Comparison of ENCODE assay signal across 15 cellular contexts in the genomic region with DNA sequence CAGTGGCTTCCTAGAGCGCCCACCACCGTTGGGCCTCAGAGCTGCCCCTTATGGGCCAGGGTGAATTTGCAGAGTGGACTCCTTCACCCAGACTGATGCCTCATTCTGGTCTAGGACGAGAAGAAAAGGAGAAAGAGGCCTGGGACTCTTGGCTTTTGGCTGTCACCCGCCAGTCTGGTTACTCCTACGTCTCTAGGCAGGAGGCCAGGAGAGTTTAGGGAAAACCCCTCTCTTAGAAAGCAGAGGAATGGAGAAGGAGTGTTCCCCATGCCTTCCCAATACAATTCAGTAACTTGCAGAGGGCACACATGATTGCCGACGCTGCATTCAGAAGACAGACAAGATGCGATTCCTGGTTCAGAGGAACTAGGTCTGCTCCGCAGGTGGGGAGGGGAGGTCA.
DNase-seq lines count a peak whose midpoint lies in the region; ATAC-seq, FAIRE-seq and TF ChIP-seq lines count a peak whose summit lies in the region.
"Had no signal": no experiment of that assay in that cellular context is flagged by ENCODE, and none has a peak within 500 bp of the region (broad histone marks: within the 10 kb centered on the region; RNA-seq: fewer than 3 reads in every experiment).

No MANE protein-coding gene starts in this region.

- WGBS in H1 (ENCODE audit: extremely low coverage in 1 of 2, insufficient coverage in 1 of 2, insufficient read length in 1 of 2, insufficient replicate concordance in 2 of 2, low coverage in 1 of 2, low lambda C conversion rate in 2 of 2, missing lambda C conversion rate in 1 of 2), 2 experiments = 90% methylated on average over 9 of the region's 9 CpGs; no CpG with 5 or more reads in 1 of the 2 experiments

- no peak overlapping the region for H4K91ac ChIP-seq in H1 (replicated peaks; ENCODE audit: insufficient read length, low read length)

- no peak overlapping the region for H2BK120ac ChIP-seq in H1 (replicated peaks; ENCODE audit: low read depth, low read length)

- H3K36me3 ChIP-seq in BLaER1 (peaks cover 9% of the 10 kb centered on the region; the same call in 1 of the 2 replicates), H1 (ENCODE audit: control insufficient read depth in 2 of 4, insufficient read depth in 4 of 4, low read length in 3 of 4) (no peaks in the 10 kb centered on the region)
- peaks cover under 1 to 16% (median 4%) of the 10 kb centered on the region in 11 experiments; a peak in 16 of 22 replicates for H3K36me3 ChIP-seq in BLaER1 treated with 17β-estradiol and CSF1 and Interleukin-3, amounts not matched to agents 10 nM and 100 nM
- H3K36me3 ChIP-seq: BE2C had no signal

- H3K79me2 ChIP-seq in H1 (ENCODE audit: control insufficient read depth in 1 of 2, insufficient read depth in 2 of 2, low read length in 2 of 2) = no peaks in the 10 kb centered on the region

- TF ChIP-seq RAD21 in H1 (IDR thresholded peaks at IDR 0.05 in 1 of 2, conservative IDR thresholded peaks at IDR 0.05 in 1 of 2; ENCODE audit: low read depth in 2 of 2, low read length in 2 of 2) = no peak

- H2BK20ac ChIP-seq in H1 (ENCODE audit: low read length) = 0 out of 2 replicates have a peak overlapping the region, but pooled peaks have one; percentile 25

- CTCF ChIA-PET in H1 (lab: Charles Lee; ENCODE audit: partially characterized antibody) = interaction anchor here (0.8 to 4.3 kb wide), 8 partner anchors 9 to 29 kb away, joined by 3 to 41 read pairs (median 4); no protein-coding TSS in a partner anchor

- POLR2A ChIA-PET in H1 (lab: Charles Lee; ENCODE audit: partially characterized antibody) = no interaction called here

- no peak overlapping the region for H2BK15ac ChIP-seq in H1 (ENCODE audit: low read length)

- no peak for DNase-seq in H1 (ENCODE audit: low read depth in 1 of 2, low spot score in 2 of 2)
- DNase-seq in fibroblast of pulmonary artery (ENCODE audit: low read depth) = peak; percentile 83
- DNase-seq in stimulated activated CD4-positive, alpha-beta T cell treated with anti-CD3 and anti-CD28 coated beads, Interleukin-2, amount 100 ng/mL, for 24 hours = no peak
- DNase-seq: BE2C; CD8-positive, alpha-beta memory T cell; DMS53; GF-D8; GM23248; H7 had no signal

- H2AK5ac ChIP-seq in H1 (ENCODE audit: low read depth, low read length) = no peak overlapping the region

- no peak overlapping the region for H2BK5ac ChIP-seq in H1 (ENCODE audit: low read depth, low read length)

- no peak overlapping the region for H3K23ac ChIP-seq in H1 (ENCODE audit: insufficient read length)

- H3K79me1 ChIP-seq in H1 (ENCODE audit: low read depth, low read length) = no peaks in the 10 kb centered on the region; the same call in 1 of the 2 replicates

- no peak overlapping the region for H3K27ac ChIP-seq in BLaER1
- no peak overlapping the region for H3K27ac ChIP-seq in BLaER1 treated with 17β-estradiol and CSF1 and Interleukin-3, amounts not matched to agents 10 nM and 100 nM
- no peak overlapping the region for H3K27ac ChIP-seq in H1 (ENCODE audit: low read depth, low read length)
- H3K27ac ChIP-seq: A549 had no signal

- H3K4me1 ChIP-seq in BLaER1 = peaks cover 12% of the 10 kb centered on the region
- H3K4me1 ChIP-seq in BLaER1 treated with 17β-estradiol and CSF1 and Interleukin-3, amounts not matched to agents 10 nM and 100 nM = peaks cover 13 to 29% (median 18%) of the 10 kb centered on the region in 10 experiments
- peaks cover 0 to 2% (median under 1%) of the 10 kb centered on the region in 4 experiments; a peak in 2 of 7 replicates for H3K4me1 ChIP-seq in H1 (replicated peaks in 1 of 4; ENCODE audit: control insufficient read depth in 3 of 4, insufficient read depth in 4 of 4, low read length in 3 of 4)

- FAIRE-seq in H1 (lab: Jason Lieb, UNC) = no peak
- FAIRE-seq: A549, GM19239 had no signal

- H3K18ac ChIP-seq in H1 (ENCODE audit: extremely low read depth, low read length) = no peak overlapping the region

- H4K20me1 ChIP-seq in BLaER1 (no peaks in the 10 kb centered on the region), H1 (replicated peaks in 1 of 2; ENCODE audit: control insufficient read depth in 1 of 2, insufficient read depth in 2 of 2, low read length in 2 of 2) (no peaks in the 10 kb centered on the region)
- H4K20me1 ChIP-seq in BLaER1 treated with 17β-estradiol and CSF1 and Interleukin-3, amounts not matched to agents 10 nM and 100 nM = no peaks in the 10 kb centered on the region

- no peaks in the 10 kb centered on the region for H3K9me3 ChIP-seq in BLaER1
- H3K9me3 ChIP-seq in BLaER1 treated with 17β-estradiol and CSF1 and Interleukin-3, amounts not matched to agents 10 nM and 100 nM (replicated peaks in 1 of 11) = no peaks in the 10 kb centered on the region
- no peaks in the 10 kb centered on the region for H3K9me3 ChIP-seq in H1 (ENCODE audit: insufficient read depth in 2 of 2, low read depth in 1 of 2, low read length in 1 of 2)
- H3K9me3 ChIP-seq: A549, BE2C had no signal

- no peak overlapping the region for H3K4ac ChIP-seq in H1 (replicated peaks; ENCODE audit: insufficient read length, low read depth, low read length)

- ATAC-seq in GM19452 (IDR thresholded peaks at IDR 0.05; ENCODE audit: unreplicated experiment) = no peak
- ATAC-seq in GM21737 (IDR thresholded peaks at IDR 0.05; ENCODE audit: unreplicated experiment) = no peak

- TF ChIP-seq CTCF in H1 (IDR thresholded peaks at IDR 0.05; ENCODE audit: control extremely low read depth in 1 of 3, insufficient read depth in 1 of 3, low read depth in 1 of 3, low read length in 3 of 3) (no peak), fibroblast of pulmonary artery (IDR thresholded peaks at IDR 0.05; ENCODE audit: low read length, missing control alignments) (peak; percentile 1)

- H2BK12ac ChIP-seq in H1 (ENCODE audit: low read depth, low read length) = no peak overlapping the region

- no peak overlapping the region for H4K8ac ChIP-seq in H1 (ENCODE audit: extremely low read depth, insufficient read depth, low read length)

- no peak overlapping the region for H3K9ac ChIP-seq in BLaER1
- H3K9ac ChIP-seq in BLaER1 treated with 17β-estradiol and CSF1 and Interleukin-3, amounts not matched to agents 10 nM and 100 nM = no peak overlapping the region
- H3K9ac ChIP-seq in H1 (replicated peaks in 1 of 4; ENCODE audit: extremely low read depth in 1 of 4, low read depth in 3 of 4, low read length in 3 of 4) = no peak overlapping the region

- H3K14ac ChIP-seq in H1 (ENCODE audit: insufficient read length) = no peak overlapping the region

- H3K23me2 ChIP-seq in H1 (ENCODE audit: low read depth, low read length) = no peaks in the 10 kb centered on the region; the same call in 1 of the 2 replicates

- H4K5ac ChIP-seq in H1 (ENCODE audit: insufficient read length, low read depth, low read length) = no peak overlapping the region

- TF ChIP-seq EP300 in H1 (IDR thresholded peaks at IDR 0.05; ENCODE audit: borderline replicate concordance in 1 of 2, low read depth in 2 of 2, low read length in 2 of 2) = no peak

- no peak overlapping the region for H2AFZ ChIP-seq in H1 (ENCODE audit: low read length)

- H3K4me2 ChIP-seq in BLaER1 (peak overlapping the region; percentile 25; the same call in 1 of the 2 replicates), H1 (ENCODE audit: insufficient read depth in 1 of 2, low read depth in 2 of 2, low read length in 2 of 2) (no peak overlapping the region)
- H3K4me2 ChIP-seq in BLaER1 treated with 17β-estradiol and CSF1 and Interleukin-3, amounts not matched to agents 10 nM and 100 nM = peak overlapping the region in 10 of 11 experiments; percentile 8 to 60 (median 38); a peak in 16 of 22 replicates

- no peak for TF ChIP-seq POLR2A in H1 (IDR thresholded peaks at IDR 0.05; ENCODE audit: control extremely low read depth in 1 of 2, low read depth in 2 of 2, low read length in 2 of 2)

- H3K56ac ChIP-seq in H1 (replicated peaks; ENCODE audit: insufficient read length, low read depth, low read length) = no peak overlapping the region

- H3K27me3 ChIP-seq in BLaER1 = no peaks in the 10 kb centered on the region
- H3K27me3 ChIP-seq in BLaER1 treated with 17β-estradiol and CSF1 and Interleukin-3, amounts not matched to agents 10 nM and 100 nM = no peaks in the 10 kb centered on the region
- no peaks in the 10 kb centered on the region for H3K27me3 ChIP-seq in H1 (replicated peaks in 1 of 4; ENCODE audit: control insufficient read depth in 3 of 4, extremely low read depth in 1 of 4, insufficient read depth in 3 of 4, low read length in 3 of 4)
- H3K27me3 ChIP-seq: BE2C had no signal

- H3K4me3 ChIP-seq in BLaER1 (no peak overlapping the region), H1 (ENCODE audit: extremely low read depth in 1 of 4, insufficient read depth in 2 of 4, low read depth in 3 of 4, low read length in 4 of 4) (no peak overlapping the region), fibroblast of pulmonary artery (replicated peaks; ENCODE audit: low read depth, low read length) (no peak overlapping the region)
- no peak overlapping the region for H3K4me3 ChIP-seq in BLaER1 treated with 17β-estradiol and CSF1 and Interleukin-3, amounts not matched to agents 10 nM and 100 nM
- H3K4me3 ChIP-seq: A549 had no signal

TF ChIP-seq in H1, 55 proteins besides CTCF, POLR2A, EP300 and RAD21:
- TF ChIP-seq BACH1 (IDR thresholded peaks at IDR 0.05; ENCODE audit: low read length) (no peak), CBX8 (IDR thresholded peaks at IDR 0.05; ENCODE audit: borderline replicate concordance, low read depth, low read length) (no peak), GTF2F1 (IDR thresholded peaks at IDR 0.05; ENCODE audit: borderline replicate concordance, low read depth, low read length) (no peak), JUND (IDR thresholded peaks at IDR 0.05; ENCODE audit: low read length) (no peak), CBX5 (IDR thresholded peaks at IDR 0.05; ENCODE audit: low read depth, low read length) (no peak), CEBPB (IDR thresholded peaks at IDR 0.05; ENCODE audit: low read depth, low read length) (no peak), ASH2L (IDR thresholded peaks at IDR 0.05; ENCODE audit: low read length) (no peak), GABPA (IDR thresholded peaks at IDR 0.05; ENCODE audit: borderline replicate concordance, insufficient read depth, low read length) (no peak), YY1 (IDR thresholded peaks at IDR 0.05; ENCODE audit: low read depth, low read length) (no peak), SP4 (IDR thresholded peaks at IDR 0.05; ENCODE audit: low read length) (no peak), SIN3A (conservative IDR thresholded peaks at IDR 0.05 in 1 of 2, IDR thresholded peaks at IDR 0.05 in 1 of 2; ENCODE audit: low read depth in 1 of 2, low read length in 2 of 2) (no peak), SP1 (IDR thresholded peaks at IDR 0.05; ENCODE audit: low read depth, low read length) (no peak), POLR2AphosphoS5 (IDR thresholded peaks at IDR 0.05; ENCODE audit: low read depth, low read length) (no peak)

Comparison
In these comparisons a context has a peak if more than half of its experiments do, and no peak if none do; other contexts are left out.
1. H3K4me2 ChIP-seq: peak in BLaER1 (single experiment) and BLaER1 treated with 17β-estradiol and CSF1 and Interleukin-3, amounts not matched to agents 10 nM and 100 nM (10 of 11); none in H1 (0 of 2).